ENCODE assay signal across 8 cellular contexts in genomic region chr3:46693038-46693896, GRCh38. TPM values are rescaled to one million over a fixed set of nuclear protein-coding genes. Genes with fewer than 3 reads are reported as not detected.
DNase-seq lines count a peak whose midpoint lies in the region; ATAC-seq and TF ChIP-seq lines count a peak whose summit lies in the region.

TSS of gene ALS2CL (minus strand) at chr3:46693679. CDS start at chr3:46689440, 4,239 bp downstream.

- peak within 1 kb of the TSS; percentile 75 for H3K4me3 Mint-ChIP-seq in chondrocyte (ENCODE audit: unreplicated experiment)

- no peaks in the 10 kb centered on the region for H3K27me3 Mint-ChIP-seq in chondrocyte (ENCODE audit: low read depth)

- peaks cover 35% of the 10 kb centered on the region for H3K4me1 Mint-ChIP-seq in chondrocyte (ENCODE audit: low read depth)

- no peaks in the 10 kb centered on the region for H3K9me3 Mint-ChIP-seq in chondrocyte (ENCODE audit: low read depth)

- ATAC-seq in left lobe of liver (peak; percentile 82), HG03159 (IDR thresholded peaks at IDR 0.05; ENCODE audit: unreplicated experiment) (no peak)

- peak; percentile 80 for DNase-seq in AG08395 (ENCODE audit: low spot score)
- DNase-seq in HK-2 (ENCODE audit: unreplicated experiment) = peak; percentile 59
- peak; percentile 67 for DNase-seq in activated CD4-positive, CD25-positive, alpha-beta regulatory T cell treated with anti-CD3 and anti-CD28 coated beads, Interleukin-2, amount 50 U/mL, for 72 hours
- no peak for DNase-seq in chondrocyte (ENCODE audit: low spot score)
- peak; percentile 85 for DNase-seq in left lobe of liver (ENCODE audit: low spot score)
- DNase-seq in stimulated activated CD4-positive, alpha-beta T cell treated with anti-CD3 and anti-CD28 coated beads, Interleukin-4, amount 100 ng/mL, for 48 hours (ENCODE audit: low read depth in 2 of 2) = peak; percentile 49
- DNase-seq in NCI-H1105 treated with DMSO at 0.1 percent for 48 hours (lab: John Stamatoyannopoulos, UW) = no peak

- no peak for TF ChIP-seq CTCF in chondrocyte (IDR thresholded peaks at IDR 0.05)

- peak within 1 kb of the TSS; percentile 66 for H3K27ac Mint-ChIP-seq in chondrocyte (ENCODE audit: unreplicated experiment)

- H3K36me3 Mint-ChIP-seq in chondrocyte (ENCODE audit: low read depth) = no peaks in the 10 kb centered on the region

RNA-seq across cellular contexts. Expression of gene ALS2CL, which starts in this region (rescaled TPM):
- total RNA-seq in chondrocyte (1.4 to 5.2 TPM (median 3.6 TPM) in 3 replicates), left lobe of liver (24.2 TPM)

Comparison
In these comparisons a context has a peak if more than half of its experiments do, and no peak if none do; other contexts are left out.
1. DNase-seq: peak in AG08395 (single experiment), HK-2 (single experiment), activated CD4-positive, CD25-positive, alpha-beta regulatory T cell treated with anti-CD3 and anti-CD28 coated beads, Interleukin-2, amount 50 U/mL, for 72 hours (single experiment), left lobe of liver (single experiment) and stimulated activated CD4-positive, alpha-beta T cell treated with anti-CD3 and anti-CD28 coated beads, Interleukin-4, amount 100 ng/mL, for 48 hours (2 of 2); none in chondrocyte (single experiment) and NCI-H1105 treated with DMSO at 0.1 percent for 48 hours (single experiment).